In the genomic region with DNA sequence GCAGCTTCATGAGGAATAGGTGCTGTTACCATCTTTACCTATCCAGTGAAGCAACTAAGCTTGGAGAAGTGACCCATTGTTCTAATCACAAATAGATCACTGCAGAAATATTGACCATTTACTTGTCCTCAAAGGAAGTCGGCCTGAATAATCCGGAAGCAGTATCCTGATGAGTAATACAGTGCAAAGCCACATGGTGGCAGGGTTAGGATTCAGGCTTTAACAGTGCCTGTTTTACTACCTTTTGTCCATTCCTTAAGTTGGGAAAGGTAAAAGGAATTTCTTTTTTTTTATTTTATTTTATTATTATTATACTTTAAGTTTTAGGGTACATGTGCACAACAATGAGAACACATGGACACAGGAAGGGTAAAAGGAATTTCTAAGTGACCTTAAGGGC, we compare ENCODE assay signal across 10 cellular contexts.
DNase-seq lines count a peak whose midpoint lies in the region; ATAC-seq and TF ChIP-seq lines count a peak whose summit lies in the region.
"Had no signal": no experiment of that assay in that cellular context is flagged by ENCODE, and none has a peak within 500 bp of the region (broad histone marks: within the 10 kb centered on the region; RNA-seq: fewer than 3 reads in every experiment).

No MANE protein-coding gene starts in this region.

- H3K27ac Mint-ChIP-seq in neural crest cell (ENCODE audit: unreplicated experiment): no peak overlapping the region
- H3K27ac Mint-ChIP-seq in T-helper 2 cell treated with Interferon-gamma antibody and Interleukin-4, amounts not matched to agents 5 μg/mL and 100 μg/mL, for 36 hours: no peak overlapping the region

- H3K9me3 Mint-ChIP-seq in neural crest cell: no peaks in the 10 kb centered on the region
- no peaks in the 10 kb centered on the region for H3K9me3 Mint-ChIP-seq in T-helper 2 cell treated with Interferon-gamma antibody and Interleukin-4, amounts not matched to agents 5 μg/mL and 100 μg/mL, for 36 hours

- no peaks in the 10 kb centered on the region for H3K36me3 ChIP-seq in DND-41 (ENCODE audit: insufficient read depth, low read length)

- TF ChIP-seq CTCF in DND-41 (IDR thresholded peaks at IDR 0.05; ENCODE audit: borderline replicate concordance, extremely low read depth, low read length, poor library complexity, severe bottlenecking): peak; percentile 29
- TF ChIP-seq CTCF in dorsolateral prefrontal cortex (IDR thresholded peaks at IDR 0.05 in 54 of 56, conservative IDR thresholded peaks at IDR 0.05 in 2 of 56; ENCODE audit: low read depth in 1 of 56, partially characterized antibody in 56 of 56): peak in 48 of 56 donors; percentile 17 to 58 (median 38)
- TF ChIP-seq CTCF in neural crest cell (conservative IDR thresholded peaks at IDR 0.05): peak; percentile 58

- DNase-seq in DND-41 (no peak), NCI-H1092 treated with DMSO at 0.1 percent for 48 hours (lab: John Stamatoyannopoulos, UW) (peak; percentile 44), dorsolateral prefrontal cortex (peak in 1 of 10 donors; percentile 15), neural crest cell (ENCODE audit: low read depth, low spot score) (no peak)
- no peak for DNase-seq in T-helper 2 cell treated with Interferon-gamma antibody and Interleukin-4, amounts not matched to agents 5 μg/mL and 100 μg/mL, for 36 hours (ENCODE audit: low spot score)
- DNase-seq: activated T-cell treated with anti-CD3 and anti-CD28 coated beads, Interleukin-2, amount 50 U/mL, for 4 hours had no signal

- H3K9me3 ChIP-seq in DND-41 (ENCODE audit: insufficient read depth, low read length, severe bottlenecking): no peaks in the 10 kb centered on the region

- H4K20me1 ChIP-seq in DND-41 (ENCODE audit: insufficient read depth, low read length): no peaks in the 10 kb centered on the region

- H3K4me1 Mint-ChIP-seq in neural crest cell: peaks cover 15% of the 10 kb centered on the region
- H3K4me1 Mint-ChIP-seq in T-helper 2 cell treated with Interferon-gamma antibody and Interleukin-4, amounts not matched to agents 5 μg/mL and 100 μg/mL, for 36 hours (ENCODE audit: low read depth): peaks cover 10% of the 10 kb centered on the region

- H3K79me2 ChIP-seq in DND-41 (ENCODE audit: insufficient read depth, low read length): no peaks in the 10 kb centered on the region

- H3K4me3 Mint-ChIP-seq in neural crest cell: no peak overlapping the region
- H3K4me3 Mint-ChIP-seq in T-helper 2 cell treated with Interferon-gamma antibody and Interleukin-4, amounts not matched to agents 5 μg/mL and 100 μg/mL, for 36 hours: no peak overlapping the region
- H3K4me3 Mint-ChIP-seq: activated T-cell treated with anti-CD3 and anti-CD28 coated beads, Interleukin-2, amount 50 U/mL, for 4 hours had no signal

- H3K27me3 ChIP-seq in DND-41 (ENCODE audit: insufficient read depth, low read length, poor library complexity) (no peaks in the 10 kb centered on the region), dorsolateral prefrontal cortex (no peaks in the 10 kb centered on the region)

- intact Hi-C loops in dorsolateral prefrontal cortex (cut with DNase I): no loop called here

- no peak overlapping the region for H3K9ac ChIP-seq in DND-41 (ENCODE audit: low read depth, low read length)

- ATAC-seq in DND-41 (ENCODE audit: insufficient read depth, low read depth): no peak
- ATAC-seq in GM21723 (IDR thresholded peaks at IDR 0.05; ENCODE audit: unreplicated experiment): no peak
- ATAC-seq in GM19351 (IDR thresholded peaks at IDR 0.05; ENCODE audit: unreplicated experiment): no peak
- ATAC-seq in HG03520 (IDR thresholded peaks at IDR 0.05; ENCODE audit: unreplicated experiment): no peak
- ATAC-seq: activated T-cell treated with anti-CD3 and anti-CD28 coated beads, Interleukin-2, amount 50 U/mL, for 4 hours; sciatic nerve had no signal

- H3K27ac ChIP-seq in DND-41 (ENCODE audit: low read length) (no peak overlapping the region), dorsolateral prefrontal cortex (no peak overlapping the region)

- no peaks in the 10 kb centered on the region for H3K4me1 ChIP-seq in DND-41 (ENCODE audit: insufficient read depth, low read length)

- no peaks in the 10 kb centered on the region for H3K27me3 Mint-ChIP-seq in neural crest cell (ENCODE audit: low read depth)
- no peaks in the 10 kb centered on the region for H3K27me3 Mint-ChIP-seq in T-helper 2 cell treated with Interferon-gamma antibody and Interleukin-4, amounts not matched to agents 5 μg/mL and 100 μg/mL, for 36 hours (ENCODE audit: low read depth)

- H3K4me3 ChIP-seq in DND-41 (ENCODE audit: low read depth in 1 of 2, low read length in 2 of 2) (no peak overlapping the region), dorsolateral prefrontal cortex (no peak overlapping the region)

- no peaks in the 10 kb centered on the region for H3K36me3 Mint-ChIP-seq in neural crest cell (ENCODE audit: low read depth)
- peaks cover 30% of the 10 kb centered on the region for H3K36me3 Mint-ChIP-seq in T-helper 2 cell treated with Interferon-gamma antibody and Interleukin-4, amounts not matched to agents 5 μg/mL and 100 μg/mL, for 36 hours (ENCODE audit: low read depth)

- no peak overlapping the region for H3K4me2 ChIP-seq in DND-41 (ENCODE audit: insufficient read depth, low read length)

- H2AFZ ChIP-seq in DND-41 (ENCODE audit: low read depth, low read length): no peak overlapping the region
